ENCODE assay signal across 19 cellular contexts in genomic region chr10:14683246-14683645, GRCh38.
A peak's percentile ranks its signal among the peaks of the same experiment; 100 is the strongest.
DNase-seq lines count a peak whose midpoint lies in the region; ATAC-seq and TF ChIP-seq lines count a peak whose summit lies in the region.
"Had no signal": no experiment of that assay in that cellular context is flagged by ENCODE, and none has a peak within 500 bp of the region (broad histone marks: within the 10 kb centered on the region; RNA-seq: fewer than 3 reads in every experiment).

No MANE protein-coding gene starts in this region.

- H4K91ac ChIP-seq in IMR-90 (ENCODE audit: insufficient read depth, low read depth, low read length), result no peak overlapping the region

- H3K9ac ChIP-seq in IMR-90 (ENCODE audit: low read depth, low read length), result no peak overlapping the region
- peak overlapping the region; percentile 47; the same call in 1 of the 2 replicates for H3K9ac ChIP-seq in OCI-LY1 (ENCODE audit: low read length)
- H3K9ac ChIP-seq: SK-N-SH had no signal

- H3F3A ChIP-seq in OCI-LY1 (ENCODE audit: insufficient read depth, low read length), result no peaks in the 10 kb centered on the region

- no peak for ATAC-seq in IMR-90 (ENCODE audit: low read depth)
- ATAC-seq in activated T-helper 17 cell treated with anti-CD3 and anti-CD28 coated beads, Interleukin-2, amount 50 U/mL, for 72 hours (replicated peaks), result no peak
- ATAC-seq in stimulated activated naive CD8-positive, alpha-beta T cell treated with anti-CD3 and anti-CD28 coated beads, Interleukin-15, amount 100 ng/mL, for 72 hours, result no peak
- ATAC-seq: PC-3 had no signal

- H3K9me3 ChIP-seq in IMR-90 (ENCODE audit: control insufficient read depth, insufficient read depth, low read length) (peaks cover 2% of the 10 kb centered on the region; the same call in 1 of the 2 replicates), OCI-LY1 (ENCODE audit: low read length) (0 out of 2 replicates have a peak, but pooled peaks cover 3% of the 10 kb centered on the region)
- H3K9me3 ChIP-seq: SK-N-SH had no signal

- no peaks in the 10 kb centered on the region for H3K27me3 Mint-ChIP-seq in activated T-helper 17 cell treated with anti-CD3 and anti-CD28 coated beads, Interleukin-2, amount 50 U/mL, for 72 hours
- no peaks in the 10 kb centered on the region for H3K27me3 Mint-ChIP-seq in stimulated activated naive CD8-positive, alpha-beta T cell treated with anti-CD3 and anti-CD28 coated beads, Interleukin-15, amount 100 ng/mL, for 72 hours
- H3K27me3 Mint-ChIP-seq: CD8-positive, alpha-beta memory T cell had no signal

- H4K20me1 ChIP-seq in IMR-90 (ENCODE audit: insufficient read depth, low read length) (no peaks in the 10 kb centered on the region), OCI-LY1 (ENCODE audit: insufficient read depth, low read length) (no peaks in the 10 kb centered on the region)

- H3K4me1 ChIP-seq in IMR-90 (ENCODE audit: control insufficient read depth, insufficient read depth, low read length) (peaks cover 11% of the 10 kb centered on the region), OCI-LY1 (ENCODE audit: insufficient read depth, low read length, severe bottlenecking) (peaks cover 26% of the 10 kb centered on the region)

- H3K4me1 Mint-ChIP-seq in activated T-helper 17 cell treated with anti-CD3 and anti-CD28 coated beads, Interleukin-2, amount 50 U/mL, for 72 hours, result no peaks in the 10 kb centered on the region
- peaks cover 7% of the 10 kb centered on the region for H3K4me1 Mint-ChIP-seq in stimulated activated naive CD8-positive, alpha-beta T cell treated with anti-CD3 and anti-CD28 coated beads, Interleukin-15, amount 100 ng/mL, for 72 hours

- intact Hi-C loops in IMR-90 (cut with micrococcal nuclease), result no loop called here

- BruUV-seq in IMR-90 (replicated peaks; lab: Mats Ljungman, UMichigan), result no TSS peak

- no peak overlapping the region for H2BK20ac ChIP-seq in IMR-90 (ENCODE audit: low read depth, low read length)

- H3K56ac ChIP-seq in IMR-90 (ENCODE audit: extremely low read depth, insufficient read depth, low read length), result no peak overlapping the region

- in situ Hi-C loops in IMR-90 (cut with MboI; ENCODE audit: low sequenced_read_pairs), result no loop called here

- no peaks in the 10 kb centered on the region for H3K36me3 Mint-ChIP-seq in activated T-helper 17 cell treated with anti-CD3 and anti-CD28 coated beads, Interleukin-2, amount 50 U/mL, for 72 hours (ENCODE audit: low read depth)

- no peak overlapping the region for H2BK5ac ChIP-seq in IMR-90 (ENCODE audit: low read depth, low read length, poor library complexity, severe bottlenecking)

- H3K4me2 ChIP-seq in IMR-90 (ENCODE audit: low read depth, low read length) (no peak overlapping the region), OCI-LY1 (ENCODE audit: low read length) (0 out of 2 replicates have a peak overlapping the region, but pooled peaks have one; percentile 2)
- H3K4me2 ChIP-seq: SK-N-SH had no signal

- H3K18ac ChIP-seq in IMR-90 (ENCODE audit: low read depth, low read length), result no peak overlapping the region

- H3K27me3 ChIP-seq in IMR-90 (ENCODE audit: control insufficient read depth, insufficient read depth, low read length) (no peaks in the 10 kb centered on the region), OCI-LY1 (ENCODE audit: insufficient read depth, low read length) (no peaks in the 10 kb centered on the region)

- no peaks in the 10 kb centered on the region for H3K9me3 Mint-ChIP-seq in activated T-helper 17 cell treated with anti-CD3 and anti-CD28 coated beads, Interleukin-2, amount 50 U/mL, for 72 hours
- no peaks in the 10 kb centered on the region for H3K9me3 Mint-ChIP-seq in stimulated activated naive CD8-positive, alpha-beta T cell treated with anti-CD3 and anti-CD28 coated beads, Interleukin-15, amount 100 ng/mL, for 72 hours
- H3K9me3 Mint-ChIP-seq: CD8-positive, alpha-beta memory T cell had no signal

- no peak overlapping the region for H2BK15ac ChIP-seq in IMR-90 (ENCODE audit: low read depth, low read length)

- no peaks in the 10 kb centered on the region for H3K9me2 ChIP-seq in OCI-LY1 (ENCODE audit: low read depth, low read length)
- H3K9me2 ChIP-seq: SK-N-SH had no signal

- H3K9me1 ChIP-seq in IMR-90 (ENCODE audit: insufficient read depth, low read length), result peaks cover 11% of the 10 kb centered on the region; the same call in 1 of the 2 replicates

- no peaks in the 10 kb centered on the region for H3K79me1 ChIP-seq in IMR-90 (ENCODE audit: low read depth in 1 of 2, low read length in 2 of 2)

- dilution Hi-C loops in IMR-90 (cut with HindIII; ENCODE audit: low sequenced_read_pairs, unreplicated experiment), result no loop called here

- no peak for TF ChIP-seq CTCF in IMR-90 (conservative IDR thresholded peaks at IDR 0.05; ENCODE audit: low read depth, low read length)
- TF ChIP-seq CTCF in OCI-LY1 (IDR thresholded peaks at IDR 0.05; ENCODE audit: low read length), result no peak

- CTCF ChIA-PET in IMR-90 (lab: Yijun Ruan, JAX), result interaction anchor here (1.2 kb wide), 1 partner anchor 140 kb away, joined by 3 read pairs; no protein-coding TSS in a partner anchor

- H4K8ac ChIP-seq in IMR-90 (ENCODE audit: low read depth in 2 of 2, low read length in 2 of 2), result no peak overlapping the region

- H3K14ac ChIP-seq in IMR-90 (replicated peaks; ENCODE audit: low read depth, low read length), result no peak overlapping the region

- H3K27ac ChIP-seq in IMR-90 (ENCODE audit: insufficient read depth, low read length) (no peak overlapping the region), OCI-LY1 (ENCODE audit: low read depth, low read length, poor library complexity, severe bottlenecking) (peak overlapping the region; percentile 93)

- no peak overlapping the region for H3K4ac ChIP-seq in IMR-90 (ENCODE audit: low read depth, low read length)

- no peaks in the 10 kb centered on the region for H3K36me3 ChIP-seq in IMR-90 (ENCODE audit: control insufficient read depth, insufficient read depth, low read length)
- no peaks in the 10 kb centered on the region; the same call in 1 of the 2 replicates for H3K36me3 ChIP-seq in OCI-LY1 (ENCODE audit: insufficient read depth, low read length)

- H2AK9ac ChIP-seq in IMR-90 (replicated peaks; ENCODE audit: low read depth, low read length, poor library complexity), result no peak overlapping the region

- H3K4me3 ChIP-seq in IMR-90 (ENCODE audit: insufficient read depth, low read depth, low read length) (no peak overlapping the region), OCI-LY1 (ENCODE audit: low read depth, low read length, poor library complexity, severe bottlenecking) (no peak overlapping the region)

- no peak overlapping the region for H2AK5ac ChIP-seq in IMR-90 (ENCODE audit: low read depth, low read length)

- no peak for TF ChIP-seq RAD21 in IMR-90 (IDR thresholded peaks at IDR 0.05; ENCODE audit: low read length)

- WGBS in IMR-90 (ENCODE audit: extremely low coverage in 2 of 2, insufficient read length in 1 of 2), 2 experiments, result 0% methylated on average over 1 of the region's 6 CpGs; no CpG with 5 or more reads in 1 of the 2 experiments

- H2AFZ ChIP-seq in IMR-90 (replicated peaks; ENCODE audit: low read length, poor library complexity) (no peak overlapping the region), OCI-LY1 (ENCODE audit: low read length) (0 out of 2 replicates have a peak overlapping the region, but pooled peaks have one; percentile 74)

- no peak overlapping the region for H4K5ac ChIP-seq in IMR-90 (ENCODE audit: low read depth, low read length)

- H3K4me3 Mint-ChIP-seq in activated T-helper 17 cell treated with anti-CD3 and anti-CD28 coated beads, Interleukin-2, amount 50 U/mL, for 72 hours, result no peak overlapping the region
- H3K4me3 Mint-ChIP-seq in stimulated activated naive CD8-positive, alpha-beta T cell treated with anti-CD3 and anti-CD28 coated beads, Interleukin-15, amount 100 ng/mL, for 72 hours, result no peak overlapping the region
- H3K4me3 Mint-ChIP-seq: CD8-positive, alpha-beta memory T cell had no signal

- POLR2A ChIA-PET in IMR-90 (lab: Charles Lee; ENCODE audit: unreplicated experiment), result no interaction called here

- DNase-seq in IMR-90 (peak; percentile 32), dermis microvascular lymphatic vessel endothelial cell (ENCODE audit: low read depth in 2 of 2) (peak; percentile 24 to 34), fibroblast of the conjunctiva (ENCODE audit: low read depth) (peak; percentile 30), NCI-H187 (lab: John Stamatoyannopoulos, UW) (no peak)
- DNase-seq in stimulated activated naive CD8-positive, alpha-beta T cell treated with anti-CD3 and anti-CD28 coated beads, Interleukin-15, amount 100 ng/mL, for 72 hours, result no peak
- DNase-seq: ACHN; C1 segment of cervical spinal cord; CD8-positive, alpha-beta memory T cell; DMS79; NCI-H1694 treated with DMSO at 0.1 percent for 48 hours; NCI-H2107; NCI-H226; NCI-H524 treated with DMSO at 0.1 percent for 48 hours; PC-3; RPMI8226; SHP77 treated with DMSO at 0.1 percent for 48 hours; SK-N-SH had no signal

- no peak overlapping the region for H3K27ac Mint-ChIP-seq in activated T-helper 17 cell treated with anti-CD3 and anti-CD28 coated beads, Interleukin-2, amount 50 U/mL, for 72 hours
- H3K27ac Mint-ChIP-seq in stimulated activated naive CD8-positive, alpha-beta T cell treated with anti-CD3 and anti-CD28 coated beads, Interleukin-15, amount 100 ng/mL, for 72 hours, result no peak overlapping the region

- no peak overlapping the region for H2BK120ac ChIP-seq in IMR-90 (ENCODE audit: low read depth, low read length)

- TF ChIP-seq POLR2A in IMR-90 (IDR thresholded peaks at IDR 0.05; ENCODE audit: low read depth, low read length), result no peak

- no peak overlapping the region for H3K23ac ChIP-seq in IMR-90 (ENCODE audit: low read depth, low read length)

- no peaks in the 10 kb centered on the region for H3K79me2 ChIP-seq in OCI-LY1 (ENCODE audit: insufficient read depth, low read length)

TF ChIP-seq in IMR-90, 13 proteins besides CTCF, POLR2A, EP300 and RAD21:
- TF ChIP-seq SMC3 (IDR thresholded peaks at IDR 0.05; ENCODE audit: low read depth, low read length) (no peak), NFE2L2 (IDR thresholded peaks at IDR 0.05; ENCODE audit: low read depth, low read length) (no peak), CEBPB (IDR thresholded peaks at IDR 0.05; ENCODE audit: low read depth, low read length) (0 out of 2 replicates have a peak, but pooled peaks have one; percentile 23), RFX5 (IDR thresholded peaks at IDR 0.05; ENCODE audit: low read depth, low read length) (no peak), USF2 (IDR thresholded peaks at IDR 0.05; ENCODE audit: low read depth, low read length) (no peak), MXI1 (IDR thresholded peaks at IDR 0.05; ENCODE audit: borderline replicate concordance, low read depth, low read length) (no peak), MAZ (IDR thresholded peaks at IDR 0.05; ENCODE audit: borderline replicate concordance, low read depth, low read length) (no peak), MAFK (IDR thresholded peaks at IDR 0.05; ENCODE audit: low read depth, low read length) (no peak)

Comparison
In these comparisons a context has a peak if more than half of its experiments do, and no peak if none do; other contexts are left out.
1. DNase-seq: peak in IMR-90 (single experiment), dermis microvascular lymphatic vessel endothelial cell (2 of 2) and fibroblast of the conjunctiva (single experiment); none in NCI-H187 (0 of 2) and stimulated activated naive CD8-positive, alpha-beta T cell treated with anti-CD3 and anti-CD28 coated beads, Interleukin-15, amount 100 ng/mL, for 72 hours (0 of 2).